Comparison of ENCODE assay signal across 10 cellular contexts in genomic region chr19:3670258-3670795, GRCh38. TPM values are rescaled to one million over a fixed set of nuclear protein-coding genes. Genes with fewer than 3 reads are reported as not detected.
DNase-seq lines count a peak whose midpoint lies in the region; ATAC-seq and TF ChIP-seq lines count a peak whose summit lies in the region.
"Had no signal": no experiment of that assay in that cellular context is flagged by ENCODE, and none has a peak within 500 bp of the region (broad histone marks: within the 10 kb centered on the region; RNA-seq: fewer than 3 reads in every experiment).

No MANE protein-coding gene starts in this region.

- H3K27me3 Mint-ChIP-seq in central memory CD8-positive, alpha-beta T cell: no peaks in the 10 kb centered on the region

- WGBS in spleen, 5 donors: 46 to 61% (median 59%) methylated on average over 8 to 17 of the region's 17 CpGs

- H3K27ac Mint-ChIP-seq in central memory CD8-positive, alpha-beta T cell (ENCODE audit: low read depth): peak overlapping the region; percentile 79

- peak; percentile 66 for DNase-seq in GM04503 (ENCODE audit: low read depth)
- DNase-seq in central memory CD8-positive, alpha-beta T cell (ENCODE audit: low spot score in 2 of 2): no peak
- peak; percentile 34 for DNase-seq in kidney epithelial cell (ENCODE audit: low read depth)
- DNase-seq in spleen: no peak
- DNase-seq in NCI-H1436 (lab: John Stamatoyannopoulos, UW): no peak
- DNase-seq in activated CD4-positive, alpha-beta T cell treated with anti-CD3 and anti-CD28 coated beads, Interleukin-2, amount 50 U/mL, for 48 hours: no peak
- DNase-seq in GF-D8 (lab: John Stamatoyannopoulos, UW): no peak
- DNase-seq: naive B cell, NCI-H1105 had no signal

- no peak for TF ChIP-seq POLR2A in spleen (IDR thresholded peaks at IDR 0.05)

- no peaks in the 10 kb centered on the region for H3K36me3 ChIP-seq in kidney epithelial cell (ENCODE audit: control insufficient read depth, insufficient read depth, low read length)
- peaks cover 0 to 59% (median 3%) of the 10 kb centered on the region in 6 donors for H3K36me3 ChIP-seq in spleen

- H3K27ac ChIP-seq in spleen: peak overlapping the region in 7 of 8 donors; percentile 41 to 80 (median 71)

- no peaks in the 10 kb centered on the region for H3K9me3 ChIP-seq in spleen

- H3K4me3 ChIP-seq in kidney epithelial cell (ENCODE audit: low read depth, low read length) (no peak overlapping the region), spleen (peak overlapping the region in 3 of 8 donors; percentile 2 to 51 (median 31))

- intact Hi-C loops in spleen (cut with DNase I; ENCODE audit: low total_unique reads): no loop called here

- peaks cover 38% of the 10 kb centered on the region for H3K4me1 Mint-ChIP-seq in central memory CD8-positive, alpha-beta T cell

- H3K4me3 Mint-ChIP-seq in central memory CD8-positive, alpha-beta T cell: peak overlapping the region; percentile 64

- peaks cover 30 to 66% (median 48%) of the 10 kb centered on the region in 6 donors for H3K4me1 ChIP-seq in spleen

- H3K27me3 ChIP-seq in kidney epithelial cell (ENCODE audit: control insufficient read depth, insufficient read depth, low read length) (no peaks in the 10 kb centered on the region), spleen (replicated peaks in 1 of 7) (peaks cover 0 to 21% (median 0%) of the 10 kb centered on the region in 7 donors)

- H3K9me3 Mint-ChIP-seq in central memory CD8-positive, alpha-beta T cell: no peaks in the 10 kb centered on the region
- H3K9me3 Mint-ChIP-seq: naive B cell had no signal

- peaks cover 3% of the 10 kb centered on the region for H3K36me3 Mint-ChIP-seq in central memory CD8-positive, alpha-beta T cell (ENCODE audit: insufficient read depth)
- H3K36me3 Mint-ChIP-seq: naive B cell had no signal

- no peak for TF ChIP-seq CTCF in kidney epithelial cell (IDR thresholded peaks at IDR 0.05; ENCODE audit: insufficient read depth, low read length, poor library complexity, severe bottlenecking)
- TF ChIP-seq CTCF in spleen (IDR thresholded peaks at IDR 0.05 in 8 of 11, conservative IDR thresholded peaks at IDR 0.05 in 3 of 11): no peak

- no peak for ATAC-seq in central memory CD8-positive, alpha-beta T cell (replicated peaks; ENCODE audit: extremely low read depth, poor library complexity, severe bottlenecking)
- ATAC-seq in HG03025 (IDR thresholded peaks at IDR 0.05; ENCODE audit: low FRiP score, unreplicated experiment): no peak

RNA-seq across cellular contexts. Expression of gene PIP5K1C, which starts 29.9 kb away (rescaled TPM):
- 26.5 and 26.6 TPM in 2 replicates for total RNA-seq in kidney epithelial cell
- total RNA-seq in spleen: 10 to 100 TPM; 30.2 to 41.9 (median 38.8) TPM
- polyA plus RNA-seq in spleen: 10 to 100 TPM in 1 of 3 donors, 1 to 10 TPM in 2; 6.2 to 21.4 (median 7.6) TPM

RNA-seq across cellular contexts. Expression of gene TJP3, which starts 37.9 kb away (rescaled TPM):
- total RNA-seq in kidney epithelial cell (1.7 and 7.8 TPM in 2 replicates), spleen (1 to 10 TPM in 6 of 7 donors, under 1 TPM in 1; 0.75 to 9.0 (median 2.5) TPM)
- polyA plus RNA-seq in spleen: 1 to 10 TPM in 2 of 3 donors, under 1 TPM in 1; 0.39 to 1.1 (median 1.1) TPM

RNA-seq across cellular contexts. Expression of gene CACTIN, which starts 43.7 kb away (rescaled TPM):
- total RNA-seq in kidney epithelial cell (46.6 and 48.7 TPM in 2 replicates), spleen (10 to 100 TPM; 18.9 to 27.1 (median 25.7) TPM)
- polyA plus RNA-seq in spleen: 10 to 100 TPM; 10.8 to 21.1 (median 12.0) TPM

Comparison
In these comparisons a context has a peak if more than half of its experiments do, and no peak if none do; other contexts are left out.
1. DNase-seq: peak in GM04503 (single experiment) and kidney epithelial cell (single experiment); none in central memory CD8-positive, alpha-beta T cell (0 of 2), spleen (single experiment), NCI-H1436 (single experiment), activated CD4-positive, alpha-beta T cell treated with anti-CD3 and anti-CD28 coated beads, Interleukin-2, amount 50 U/mL, for 48 hours (0 of 2) and GF-D8 (single experiment).